In the genomic region with DNA sequence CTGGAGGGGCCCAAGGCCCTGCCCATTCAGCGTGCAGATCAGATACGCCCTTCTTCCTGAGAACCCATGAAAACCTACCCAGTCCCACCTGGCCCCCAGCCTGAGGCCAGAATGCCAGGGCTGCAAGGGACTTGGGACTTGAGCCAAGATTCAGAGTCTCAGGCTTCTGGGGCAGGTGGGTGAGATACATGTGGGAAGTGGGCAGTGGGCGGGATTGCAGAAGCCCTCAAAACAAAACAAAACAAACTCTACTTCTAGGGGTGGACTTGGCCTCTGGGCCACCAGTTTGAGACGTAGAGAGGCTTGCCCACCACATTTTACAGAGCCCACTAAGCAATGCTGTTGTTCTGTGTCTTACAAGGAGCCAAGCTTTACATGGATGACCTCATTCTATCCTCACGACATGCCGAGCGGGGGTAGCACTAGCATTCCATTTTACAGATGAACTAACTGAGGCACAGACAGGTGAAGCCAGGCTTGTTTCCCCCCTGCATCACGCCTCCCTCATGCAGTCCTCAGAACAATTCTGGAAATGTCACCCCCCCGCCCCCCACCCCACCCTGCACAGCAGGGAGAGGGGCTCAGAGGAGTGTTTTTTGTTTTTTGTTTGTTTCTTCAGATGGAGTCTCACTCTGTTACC, we compare ENCODE assay signal across 10 cellular contexts. TPM values are rescaled to one million over a fixed set of nuclear protein-coding genes. Genes with fewer than 3 reads are reported as not detected.
A peak's percentile ranks its signal among the peaks of the same experiment; 100 is the strongest.
DNase-seq lines count a peak whose midpoint lies in the region; ATAC-seq and TF ChIP-seq lines count a peak whose summit lies in the region.
"Had no signal": no experiment of that assay in that cellular context is flagged by ENCODE, and none has a peak within 500 bp of the region (broad histone marks: within the 10 kb centered on the region; RNA-seq: fewer than 3 reads in every experiment).

No MANE protein-coding gene starts in this region.

- in situ Hi-C loops in G401 (cut with HindIII; ENCODE audit: low sequenced_read_pairs) = no loop called here

- peaks cover 0 to 12% (median 10%) of the 10 kb centered on the region in 11 experiments; a peak in 9 of 22 replicates for H3K27me3 ChIP-seq in BLaER1 treated with 17β-estradiol and CSF1 and Interleukin-3, amounts not matched to agents 10 nM and 100 nM
- H3K27me3 ChIP-seq in ascending aorta = no peaks in the 10 kb centered on the region
- no peaks in the 10 kb centered on the region for H3K27me3 ChIP-seq in muscle layer of duodenum (ENCODE audit: low read depth, low read length)

- peaks cover 0 to 31% (median 6%) of the 10 kb centered on the region in 11 experiments; a peak in 10 of 22 replicates for H4K20me1 ChIP-seq in BLaER1 treated with 17β-estradiol and CSF1 and Interleukin-3, amounts not matched to agents 10 nM and 100 nM

- TF ChIP-seq CTCF in ascending aorta (IDR thresholded peaks at IDR 0.05) = no peak

- H3K27ac ChIP-seq in BLaER1 treated with 17β-estradiol and CSF1 and Interleukin-3, amounts not matched to agents 10 nM and 100 nM = peak overlapping the region in 1 of 11 experiments; percentile 80; a peak in 1 of 22 replicates
- peak overlapping the region; percentile 23 to 78 for H3K27ac ChIP-seq in ascending aorta
- H3K27ac ChIP-seq in muscle layer of duodenum (ENCODE audit: low read length) = no peak overlapping the region

- peak overlapping the region in 3 of 10 experiments; percentile 78 to 88 (median 84); a peak in 6 of 20 replicates for H3K4me3 ChIP-seq in BLaER1 treated with 17β-estradiol and CSF1 and Interleukin-3, amounts not matched to agents 10 nM and 100 nM
- H3K4me3 ChIP-seq in ascending aorta (peak overlapping the region; percentile 68 to 86), muscle layer of duodenum (ENCODE audit: low read depth in 1 of 2, low read length in 2 of 2) (peak overlapping the region; percentile 46 to 65)

- DNase-seq in G401 (ENCODE audit: low spot score) (peak; percentile 16), ascending aorta (ENCODE audit: low spot score in 2 of 2) (no peak), HCEC 1CT (no peak), NCI-H526 (lab: John Stamatoyannopoulos, UW) (no peak)
- DNase-seq: activated CD8-positive, alpha-beta memory T cell treated with anti-CD3 and anti-CD28 coated beads for 24 hours; H9 had no signal

- no peak for ATAC-seq in GM19467 (IDR thresholded peaks at IDR 0.05; ENCODE audit: unreplicated experiment)
- ATAC-seq in HG03520 (IDR thresholded peaks at IDR 0.05; ENCODE audit: unreplicated experiment) = no peak

- no peaks in the 10 kb centered on the region for H3K9me3 ChIP-seq in BLaER1 treated with 17β-estradiol and CSF1 and Interleukin-3, amounts not matched to agents 10 nM and 100 nM (replicated peaks in 1 of 11)
- H3K9me3 ChIP-seq in ascending aorta (no peaks in the 10 kb centered on the region), muscle layer of duodenum (ENCODE audit: control insufficient read depth in 1 of 2, low read length in 2 of 2) (no peaks in the 10 kb centered on the region)

- peaks cover 0 to 48% (median 0%) of the 10 kb centered on the region in 11 experiments; a peak in 9 of 22 replicates for H3K36me3 ChIP-seq in BLaER1 treated with 17β-estradiol and CSF1 and Interleukin-3, amounts not matched to agents 10 nM and 100 nM
- H3K36me3 ChIP-seq in ascending aorta (peaks cover 4 to 15% of the 10 kb centered on the region in 2 donors), muscle layer of duodenum (ENCODE audit: control insufficient read depth in 1 of 2, insufficient read depth in 2 of 2, low read length in 2 of 2) (peaks cover 2 to 21% of the 10 kb centered on the region in 2 donors)

- H3K9ac ChIP-seq in BLaER1 treated with 17β-estradiol and CSF1 and Interleukin-3, amounts not matched to agents 10 nM and 100 nM = peak overlapping the region in 3 of 11 experiments; percentile 1 to 87 (median 86); a peak in 2 of 22 replicates

- H3K4me1 ChIP-seq in BLaER1 treated with 17β-estradiol and CSF1 and Interleukin-3, amounts not matched to agents 10 nM and 100 nM = peaks cover 17 to 46% (median 27%) of the 10 kb centered on the region in 10 experiments
- H3K4me1 ChIP-seq in ascending aorta (peaks cover 0 to 20% of the 10 kb centered on the region in 2 donors), muscle layer of duodenum (ENCODE audit: control insufficient read depth in 1 of 2, insufficient read depth in 2 of 2, low read length in 2 of 2) (peaks cover 0 to 20% of the 10 kb centered on the region in 2 donors)

- H3K4me2 ChIP-seq in BLaER1 treated with 17β-estradiol and CSF1 and Interleukin-3, amounts not matched to agents 10 nM and 100 nM = peak overlapping the region; percentile 85 to 98 (median 94)

- intact Hi-C loops in ascending aorta (cut with DNase I) = no loop called here

RNA-seq across cellular contexts. Expression of a gene that starts 1.7 kb away (rescaled TPM):
- 8.2 and 19.2 TPM in 2 replicates for total RNA-seq in G401 (2014; rRNA removed; shearing (Covaris generic))
- total RNA-seq in ascending aorta = 114 TPM

RNA-seq across cellular contexts. Expression of a gene that starts 25.2 kb away (rescaled TPM):
- total RNA-seq in G401 (2014; rRNA removed; shearing (Covaris generic)) = 15.4 and 16.3 TPM in 2 replicates
- total RNA-seq in ascending aorta = 55.1 TPM
